Comparison of ENCODE assay signal across 1 cellular context in the genomic region with DNA sequence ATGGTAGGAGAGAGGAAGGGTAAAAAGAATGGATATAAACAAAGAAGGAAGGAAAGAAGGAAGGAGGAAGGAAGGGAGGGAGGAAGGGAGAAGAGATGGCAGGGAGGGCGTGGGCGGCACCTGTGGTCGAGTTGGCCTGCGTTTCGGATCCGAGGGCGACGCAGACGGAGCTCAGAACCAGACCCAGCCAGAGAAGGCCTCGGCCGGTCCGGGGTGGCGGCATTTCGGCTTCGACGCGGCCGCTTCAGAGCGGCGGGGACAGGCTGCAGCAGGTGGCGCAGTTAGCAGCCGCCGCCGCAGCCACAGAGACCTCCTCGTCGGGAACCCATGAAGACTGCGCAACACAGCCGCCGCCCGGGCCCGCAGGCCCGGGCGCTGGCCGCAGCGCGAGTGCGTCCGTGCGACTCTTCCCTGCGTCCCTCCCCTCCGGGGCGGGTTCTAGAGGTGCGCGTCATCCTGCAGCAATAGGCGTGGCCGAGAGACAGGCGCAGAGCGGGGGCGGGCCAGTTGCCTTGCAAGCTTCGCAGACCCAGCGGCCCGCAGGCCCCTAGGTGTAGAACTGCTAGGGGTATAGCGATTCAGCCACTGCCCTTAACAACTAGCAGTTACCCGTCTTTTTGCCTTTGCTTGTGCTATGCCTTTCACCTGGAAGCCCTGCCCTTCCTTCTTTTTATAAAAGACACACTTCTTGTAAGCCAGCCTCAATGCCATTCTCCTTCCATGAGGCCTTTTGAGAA.
A peak's percentile ranks its signal among the peaks of the same experiment; 100 is the strongest.
TF ChIP-seq lines count a peak whose summit lies in the region.

A gene with protein sequence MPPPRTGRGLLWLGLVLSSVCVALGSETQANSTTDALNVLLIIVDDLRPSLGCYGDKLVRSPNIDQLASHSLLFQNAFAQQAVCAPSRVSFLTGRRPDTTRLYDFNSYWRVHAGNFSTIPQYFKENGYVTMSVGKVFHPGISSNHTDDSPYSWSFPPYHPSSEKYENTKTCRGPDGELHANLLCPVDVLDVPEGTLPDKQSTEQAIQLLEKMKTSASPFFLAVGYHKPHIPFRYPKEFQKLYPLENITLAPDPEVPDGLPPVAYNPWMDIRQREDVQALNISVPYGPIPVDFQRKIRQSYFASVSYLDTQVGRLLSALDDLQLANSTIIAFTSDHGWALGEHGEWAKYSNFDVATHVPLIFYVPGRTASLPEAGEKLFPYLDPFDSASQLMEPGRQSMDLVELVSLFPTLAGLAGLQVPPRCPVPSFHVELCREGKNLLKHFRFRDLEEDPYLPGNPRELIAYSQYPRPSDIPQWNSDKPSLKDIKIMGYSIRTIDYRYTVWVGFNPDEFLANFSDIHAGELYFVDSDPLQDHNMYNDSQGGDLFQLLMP (minus strand): TSS at position 392 of the 737 bp plus-strand sequence. CDS start 169 bp downstream, at position 223.

TF ChIP-seq in GM12878, 131 proteins besides CTCF, POLR2A, EP300 and RAD21 (continued from another document):
- TF ChIP-seq, protein P1, sequence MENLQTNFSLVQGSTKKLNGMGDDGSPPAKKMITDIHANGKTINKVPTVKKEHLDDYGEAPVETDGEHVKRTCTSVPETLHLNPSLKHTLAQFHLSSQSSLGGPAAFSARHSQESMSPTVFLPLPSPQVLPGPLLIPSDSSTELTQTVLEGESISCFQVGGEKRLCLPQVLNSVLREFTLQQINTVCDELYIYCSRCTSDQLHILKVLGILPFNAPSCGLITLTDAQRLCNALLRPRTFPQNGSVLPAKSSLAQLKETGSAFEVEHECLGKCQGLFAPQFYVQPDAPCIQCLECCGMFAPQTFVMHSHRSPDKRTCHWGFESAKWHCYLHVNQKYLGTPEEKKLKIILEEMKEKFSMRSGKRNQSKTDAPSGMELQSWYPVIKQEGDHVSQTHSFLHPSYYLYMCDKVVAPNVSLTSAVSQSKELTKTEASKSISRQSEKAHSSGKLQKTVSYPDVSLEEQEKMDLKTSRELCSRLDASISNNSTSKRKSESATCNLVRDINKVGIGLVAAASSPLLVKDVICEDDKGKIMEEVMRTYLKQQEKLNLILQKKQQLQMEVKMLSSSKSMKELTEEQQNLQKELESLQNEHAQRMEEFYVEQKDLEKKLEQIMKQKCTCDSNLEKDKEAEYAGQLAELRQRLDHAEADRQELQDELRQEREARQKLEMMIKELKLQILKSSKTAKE (IDR thresholded peaks at IDR 0.05; ENCODE audit: low read depth, poor library complexity, severe bottlenecking), result no peak
- no peak for TF ChIP-seq FOXK2 (IDR thresholded peaks at IDR 0.05)
- no peak for TF ChIP-seq MTA2 (IDR thresholded peaks at IDR 0.05; ENCODE audit: low read depth)
- TF ChIP-seq SP1 (IDR thresholded peaks at IDR 0.05; ENCODE audit: low read depth, low read length), result peak; percentile 18
- TF ChIP-seq RBBP5 (conservative IDR thresholded peaks at IDR 0.05), result no peak
- TF ChIP-seq CEBPB (IDR thresholded peaks at IDR 0.05; ENCODE audit: borderline replicate concordance in 1 of 2, low read depth in 2 of 2, low read length in 2 of 2), result no peak
- TF ChIP-seq, protein P2, sequence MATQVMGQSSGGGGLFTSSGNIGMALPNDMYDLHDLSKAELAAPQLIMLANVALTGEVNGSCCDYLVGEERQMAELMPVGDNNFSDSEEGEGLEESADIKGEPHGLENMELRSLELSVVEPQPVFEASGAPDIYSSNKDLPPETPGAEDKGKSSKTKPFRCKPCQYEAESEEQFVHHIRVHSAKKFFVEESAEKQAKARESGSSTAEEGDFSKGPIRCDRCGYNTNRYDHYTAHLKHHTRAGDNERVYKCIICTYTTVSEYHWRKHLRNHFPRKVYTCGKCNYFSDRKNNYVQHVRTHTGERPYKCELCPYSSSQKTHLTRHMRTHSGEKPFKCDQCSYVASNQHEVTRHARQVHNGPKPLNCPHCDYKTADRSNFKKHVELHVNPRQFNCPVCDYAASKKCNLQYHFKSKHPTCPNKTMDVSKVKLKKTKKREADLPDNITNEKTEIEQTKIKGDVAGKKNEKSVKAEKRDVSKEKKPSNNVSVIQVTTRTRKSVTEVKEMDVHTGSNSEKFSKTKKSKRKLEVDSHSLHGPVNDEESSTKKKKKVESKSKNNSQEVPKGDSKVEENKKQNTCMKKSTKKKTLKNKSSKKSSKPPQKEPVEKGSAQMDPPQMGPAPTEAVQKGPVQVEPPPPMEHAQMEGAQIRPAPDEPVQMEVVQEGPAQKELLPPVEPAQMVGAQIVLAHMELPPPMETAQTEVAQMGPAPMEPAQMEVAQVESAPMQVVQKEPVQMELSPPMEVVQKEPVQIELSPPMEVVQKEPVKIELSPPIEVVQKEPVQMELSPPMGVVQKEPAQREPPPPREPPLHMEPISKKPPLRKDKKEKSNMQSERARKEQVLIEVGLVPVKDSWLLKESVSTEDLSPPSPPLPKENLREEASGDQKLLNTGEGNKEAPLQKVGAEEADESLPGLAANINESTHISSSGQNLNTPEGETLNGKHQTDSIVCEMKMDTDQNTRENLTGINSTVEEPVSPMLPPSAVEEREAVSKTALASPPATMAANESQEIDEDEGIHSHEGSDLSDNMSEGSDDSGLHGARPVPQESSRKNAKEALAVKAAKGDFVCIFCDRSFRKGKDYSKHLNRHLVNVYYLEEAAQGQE (IDR thresholded peaks at IDR 0.05; ENCODE audit: low read depth, low read length), result peak; percentile 38; the same call in 1 of the 2 replicates
- TF ChIP-seq, protein P3, sequence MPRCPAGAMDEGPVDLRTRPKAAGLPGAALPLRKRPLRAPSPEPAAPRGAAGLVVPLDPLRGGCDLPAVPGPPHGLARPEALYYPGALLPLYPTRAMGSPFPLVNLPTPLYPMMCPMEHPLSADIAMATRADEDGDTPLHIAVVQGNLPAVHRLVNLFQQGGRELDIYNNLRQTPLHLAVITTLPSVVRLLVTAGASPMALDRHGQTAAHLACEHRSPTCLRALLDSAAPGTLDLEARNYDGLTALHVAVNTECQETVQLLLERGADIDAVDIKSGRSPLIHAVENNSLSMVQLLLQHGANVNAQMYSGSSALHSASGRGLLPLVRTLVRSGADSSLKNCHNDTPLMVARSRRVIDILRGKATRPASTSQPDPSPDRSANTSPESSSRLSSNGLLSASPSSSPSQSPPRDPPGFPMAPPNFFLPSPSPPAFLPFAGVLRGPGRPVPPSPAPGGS (IDR thresholded peaks at IDR 0.05; ENCODE audit: borderline replicate concordance, insufficient read depth, low read depth, low read length, poor library complexity, severe bottlenecking), result peak; percentile 13
- TF ChIP-seq, protein P4, sequence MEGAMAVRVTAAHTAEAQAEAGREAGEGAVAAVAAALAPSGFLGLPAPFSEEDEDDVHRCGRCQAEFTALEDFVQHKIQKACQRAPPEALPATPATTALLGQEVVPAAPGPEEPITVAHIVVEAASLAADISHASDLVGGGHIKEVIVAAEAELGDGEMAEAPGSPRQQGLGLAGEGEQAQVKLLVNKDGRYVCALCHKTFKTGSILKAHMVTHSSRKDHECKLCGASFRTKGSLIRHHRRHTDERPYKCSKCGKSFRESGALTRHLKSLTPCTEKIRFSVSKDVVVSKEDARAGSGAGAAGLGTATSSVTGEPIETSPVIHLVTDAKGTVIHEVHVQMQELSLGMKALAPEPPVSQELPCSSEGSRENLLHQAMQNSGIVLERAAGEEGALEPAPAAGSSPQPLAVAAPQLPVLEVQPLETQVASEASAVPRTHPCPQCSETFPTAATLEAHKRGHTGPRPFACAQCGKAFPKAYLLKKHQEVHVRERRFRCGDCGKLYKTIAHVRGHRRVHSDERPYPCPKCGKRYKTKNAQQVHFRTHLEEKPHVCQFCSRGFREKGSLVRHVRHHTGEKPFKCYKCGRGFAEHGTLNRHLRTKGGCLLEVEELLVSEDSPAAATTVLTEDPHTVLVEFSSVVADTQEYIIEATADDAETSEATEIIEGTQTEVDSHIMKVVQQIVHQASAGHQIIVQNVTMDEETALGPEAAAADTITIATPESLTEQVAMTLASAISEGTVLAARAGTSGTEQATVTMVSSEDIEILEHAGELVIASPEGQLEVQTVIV (IDR thresholded peaks at IDR 0.05; ENCODE audit: borderline replicate concordance, partially characterized antibody), result no peak
- TF ChIP-seq HDAC6 (IDR thresholded peaks at IDR 0.05; ENCODE audit: unreplicated experiment), result no peak
- peak; percentile 93 for TF ChIP-seq TAF1 (IDR thresholded peaks at IDR 0.05; ENCODE audit: borderline replicate concordance, low read depth, low read length)
- no peak for TF ChIP-seq SUZ12 (IDR thresholded peaks at IDR 0.05; ENCODE audit: unreplicated experiment)
- no peak for TF ChIP-seq MTA3 (IDR thresholded peaks at IDR 0.05; ENCODE audit: borderline replicate concordance, low read length)
- TF ChIP-seq SIN3A (IDR thresholded peaks at IDR 0.05; ENCODE audit: low read depth, low read length), result 0 out of 2 replicates have a peak, but pooled peaks have one; percentile 38
- TF ChIP-seq, protein P5, sequence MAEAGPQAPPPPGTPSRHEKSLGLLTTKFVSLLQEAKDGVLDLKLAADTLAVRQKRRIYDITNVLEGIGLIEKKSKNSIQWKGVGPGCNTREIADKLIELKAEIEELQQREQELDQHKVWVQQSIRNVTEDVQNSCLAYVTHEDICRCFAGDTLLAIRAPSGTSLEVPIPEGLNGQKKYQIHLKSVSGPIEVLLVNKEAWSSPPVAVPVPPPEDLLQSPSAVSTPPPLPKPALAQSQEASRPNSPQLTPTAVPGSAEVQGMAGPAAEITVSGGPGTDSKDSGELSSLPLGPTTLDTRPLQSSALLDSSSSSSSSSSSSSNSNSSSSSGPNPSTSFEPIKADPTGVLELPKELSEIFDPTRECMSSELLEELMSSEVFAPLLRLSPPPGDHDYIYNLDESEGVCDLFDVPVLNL (IDR thresholded peaks at IDR 0.05; ENCODE audit: low read depth, low read length), result no peak
